18 cellular contexts compared by ENCODE assay signal in the genomic region with DNA sequence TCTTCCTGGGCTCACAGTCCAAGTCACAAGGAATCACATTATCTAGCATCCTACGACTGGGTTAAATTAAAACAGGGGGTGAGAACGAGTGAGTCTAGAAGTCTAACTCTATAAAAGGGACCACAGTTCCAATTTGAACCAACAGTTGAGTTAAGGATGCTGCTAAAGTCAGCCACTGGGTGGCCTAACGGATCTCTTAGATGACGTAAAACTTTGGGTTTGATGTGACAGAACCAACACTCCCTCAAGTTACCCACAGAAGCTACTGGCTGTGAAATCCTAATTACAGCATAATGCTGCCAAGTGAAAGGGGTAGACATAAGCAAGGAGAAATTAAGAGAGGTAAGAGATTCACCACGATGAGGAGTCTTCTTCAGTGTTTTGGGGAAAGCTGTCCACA. TPM values are rescaled to one million over a fixed set of nuclear protein-coding genes. Genes with fewer than 3 reads are reported as not detected.
DNase-seq lines count a peak whose midpoint lies in the region; ATAC-seq and TF ChIP-seq lines count a peak whose summit lies in the region.
"Had no signal": no experiment of that assay in that cellular context is flagged by ENCODE, and none has a peak within 500 bp of the region (broad histone marks: within the 10 kb centered on the region; RNA-seq: fewer than 3 reads in every experiment).

No MANE protein-coding gene starts in this region.

- no peak for TF ChIP-seq POLR2A in GM18505 (IDR thresholded peaks at IDR 0.05; ENCODE audit: borderline replicate concordance, extremely low read depth, insufficient read depth, insufficient read length)

- ATAC-seq in GM18505 (IDR thresholded peaks at IDR 0.05; ENCODE audit: unreplicated experiment) (no peak), GM21786 (IDR thresholded peaks at IDR 0.05; ENCODE audit: unreplicated experiment) (no peak)
- ATAC-seq: CD8-positive, alpha-beta T cell had no signal

- H3K36me3 ChIP-seq in BE2C (no peaks in the 10 kb centered on the region), endodermal cell (ENCODE audit: control insufficient read depth, insufficient read depth, low read length) (no peaks in the 10 kb centered on the region)

- H3K4me3 Mint-ChIP-seq in endodermal cell: no peak overlapping the region
- H3K4me3 Mint-ChIP-seq: CD8-positive, alpha-beta T cell had no signal

- H3K27me3 ChIP-seq in BE2C (no peaks in the 10 kb centered on the region), endodermal cell (ENCODE audit: control insufficient read depth, insufficient read depth, low read length, poor library complexity, severe bottlenecking) (peaks cover 48% of the 10 kb centered on the region)

- TF ChIP-seq CTCF in BE2C (IDR thresholded peaks at IDR 0.05; ENCODE audit: low read depth, low read length) (peak; percentile 14; the same call in 1 of the 2 replicates), GM12875 (IDR thresholded peaks at IDR 0.05; ENCODE audit: borderline replicate concordance, insufficient read depth, low read depth, low read length) (peak; percentile 39; the same call in 1 of the 2 replicates), endodermal cell (conservative IDR thresholded peaks at IDR 0.05) (peak; percentile 64)

- H3K4me1 ChIP-seq in BE2C: peaks cover 31% of the 10 kb centered on the region
- H3K4me1 ChIP-seq in endodermal cell (ENCODE audit: control insufficient read depth, insufficient read depth, low read length): no peaks in the 10 kb centered on the region

- no peak overlapping the region for H3K27ac ChIP-seq in endodermal cell (ENCODE audit: low read depth, low read length)
- H3K27ac ChIP-seq: VCaP had no signal

- H3K9ac ChIP-seq in endodermal cell (ENCODE audit: extremely low read depth, low read length, poor library complexity, severe bottlenecking): no peak overlapping the region

- H3K4me3 ChIP-seq in BE2C (ENCODE audit: low read depth, low read length) (no peak overlapping the region), GM12875 (ENCODE audit: low read depth, low read length) (no peak overlapping the region), endodermal cell (ENCODE audit: low read length) (no peak overlapping the region)

- H3K27ac Mint-ChIP-seq in endodermal cell: no peak overlapping the region
- H3K27ac Mint-ChIP-seq: CD8-positive, alpha-beta T cell had no signal

- H3K9me3 ChIP-seq in BE2C (no peaks in the 10 kb centered on the region), endodermal cell (ENCODE audit: control insufficient read depth, low read length) (no peaks in the 10 kb centered on the region)

- H3K9me3 Mint-ChIP-seq in endodermal cell: no peaks in the 10 kb centered on the region
- H3K9me3 Mint-ChIP-seq: CD8-positive, alpha-beta T cell had no signal

- 72 to 76% methylated on average over 4 to 5 of the region's 5 CpGs for WGBS in endodermal cell (ENCODE audit: insufficient coverage in 1 of 2, insufficient read length in 1 of 2), 2 experiments

- peaks cover 70% of the 10 kb centered on the region for H3K27me3 Mint-ChIP-seq in endodermal cell (ENCODE audit: insufficient read depth)
- H3K27me3 Mint-ChIP-seq: activated naive CD8-positive, alpha-beta T cell treated with anti-CD3 and anti-CD28 coated beads, Interleukin-2, amount 10 ng/mL, durations not matched to agents 7 days and 5 days had no signal

- peaks cover 5% of the 10 kb centered on the region for H3K4me1 Mint-ChIP-seq in endodermal cell

- DNase-seq in BE2C (no peak), NOMO-1 treated with dmso at 0.1 percent for 144 hours (lab: John Stamatoyannopoulos, UW; ENCODE audit: unreplicated experiment) (peak; percentile 4), endodermal cell (peak; percentile 39), NCI-H187 treated with DMSO at 0.1 percent for 48 hours (lab: John Stamatoyannopoulos, UW) (no peak)
- no peak for DNase-seq in stimulated activated CD4-positive, alpha-beta T cell treated with anti-CD3 and anti-CD28 coated beads, Interleukin-4, amount 100 ng/mL, for 4 hours
- DNase-seq: activated naive CD8-positive, alpha-beta T cell treated with anti-CD3 and anti-CD28 coated beads, Interleukin-2, amount 10 ng/mL, durations not matched to agents 7 days and 5 days; activated T-cell treated with anti-CD3 and anti-CD28 coated beads for 4 hours; NCI-H187; NCI-H526 treated with DMSO at 0.1 percent for 48 hours had no signal

- no peaks in the 10 kb centered on the region for H3K36me3 Mint-ChIP-seq in endodermal cell (ENCODE audit: low read depth)
- H3K36me3 Mint-ChIP-seq: CD8-positive, alpha-beta T cell had no signal

RNA-seq across cellular contexts. Expression of a gene that starts 32.7 kb away (rescaled TPM):
- not detected for polyA plus RNA-seq in BE2C (2012; ENCODE audit: insufficient read depth, insufficient read length, low read depth)
- under 1 TPM in 1 of 2 donors, not detected in 1; 0.35 TPM for total RNA-seq in endodermal cell
- polyA plus RNA-seq in endodermal cell (2013, experiment 1 of 2): not detected
- polyA plus RNA-seq in endodermal cell (2013, experiment 2 of 2): not detected
- total RNA-seq: cerebellum, fibroblast of lung, lung microvascular endothelial cell, skeletal muscle tissue had no signal
- polyA plus RNA-seq: fibroblast of lung had no signal

RNA-seq across cellular contexts. Expression of a gene that starts 33.6 kb away (rescaled TPM):
- polyA plus RNA-seq in BE2C (2012; ENCODE audit: insufficient read depth, insufficient read length, low read depth): 65.0 TPM
- 1 to 10 TPM; 3.3 to 4.2 TPM for total RNA-seq in endodermal cell
- polyA plus RNA-seq in endodermal cell (2013, experiment 1 of 2): 5.6 TPM
- 7.2 TPM for polyA plus RNA-seq in endodermal cell (2013, experiment 2 of 2)
- total RNA-seq: CD8-positive, alpha-beta T cell had no signal

Comparison
In these comparisons a context has a peak if more than half of its experiments do, and no peak if none do; other contexts are left out.
1. DNase-seq: peak in NOMO-1 treated with dmso at 0.1 percent for 144 hours (single experiment) and endodermal cell (single experiment); none in BE2C (single experiment), NCI-H187 treated with DMSO at 0.1 percent for 48 hours (single experiment) and stimulated activated CD4-positive, alpha-beta T cell treated with anti-CD3 and anti-CD28 coated beads, Interleukin-4, amount 100 ng/mL, for 4 hours (0 of 2).
2. CTCF ChIP-seq: peak in every context shown above with its lines; median percentile 64 in endodermal cell; 39 in GM12875; 14 in BE2C.